8 cellular contexts compared by ENCODE assay signal in genomic region chr17:40560592-40561293, GRCh38. TPM values are rescaled to one million over a fixed set of nuclear protein-coding genes. Genes with fewer than 3 reads are reported as not detected.
DNase-seq lines count a peak whose midpoint lies in the region; TF ChIP-seq lines count a peak whose summit lies in the region.

No MANE protein-coding gene starts in this region.

- H3K27me3 ChIP-seq in skeletal muscle tissue (ENCODE audit: control insufficient read depth in 3 of 3, insufficient read depth in 3 of 3, low read length in 3 of 3), result peaks cover 4 to 11% (median 9%) of the 10 kb centered on the region in 3 donors

- peak overlapping the region; percentile 62 to 76 for H3K4me3 Mint-ChIP-seq in CD14-positive monocyte
- peak overlapping the region; percentile 95 for H3K4me3 Mint-ChIP-seq in activated CD4-positive, alpha-beta T cell treated with anti-CD3 and anti-CD28 coated beads, Interleukin-2, amount 10 ng/mL, durations not matched to agents 24 days and 14 days

- peak overlapping the region; percentile 23 to 91 (median 73) for H3K27ac Mint-ChIP-seq in CD14-positive monocyte
- H3K27ac Mint-ChIP-seq in activated CD4-positive, alpha-beta T cell treated with anti-CD3 and anti-CD28 coated beads, Interleukin-2, amount 10 ng/mL, durations not matched to agents 24 days and 14 days, result peak overlapping the region; percentile 100

- TF ChIP-seq CTCF in CD14-positive monocyte (IDR thresholded peaks at IDR 0.05) (peak; percentile 66), GM20000 (IDR thresholded peaks at IDR 0.05; ENCODE audit: extremely low read depth, missing control alignments) (no peak), epithelial cell of proximal tubule (conservative IDR thresholded peaks at IDR 0.05; ENCODE audit: low read depth, low read length) (no peak)

- peak; percentile 65 for DNase-seq in CD14-positive monocyte (ENCODE audit: low spot score)
- DNase-seq in GM20000 (ENCODE audit: low spot score), result peak; percentile 80
- peak; percentile 63 for DNase-seq in Jurkat, Clone E6-1 (ENCODE audit: low read depth, low spot score)
- peak; percentile 94 for DNase-seq in activated CD4-positive, alpha-beta T cell treated with anti-CD3 and anti-CD28 coated beads, Interleukin-2, amount 10 ng/mL, durations not matched to agents 24 days and 14 days
- peak; percentile 89 for DNase-seq in epithelial cell of proximal tubule (ENCODE audit: low read depth)
- no peak for DNase-seq in cerebellar nuclear complex (lab: John Stamatoyannopoulos, UW)
- DNase-seq in DMS79 (lab: John Stamatoyannopoulos, UW), result no peak

- no peak overlapping the region for H3K9ac ChIP-seq in skeletal muscle tissue (ENCODE audit: low read depth in 1 of 3, low read length in 3 of 3)

- peaks cover 0 to 3% (median 0%) of the 10 kb centered on the region in 7 donors for H3K9me3 Mint-ChIP-seq in CD14-positive monocyte
- H3K9me3 Mint-ChIP-seq in activated CD4-positive, alpha-beta T cell treated with anti-CD3 and anti-CD28 coated beads, Interleukin-2, amount 10 ng/mL, durations not matched to agents 24 days and 14 days, result no peaks in the 10 kb centered on the region

- peaks cover 37 to 76% (median 40%) of the 10 kb centered on the region in 3 donors for H3K27me3 Mint-ChIP-seq in CD14-positive monocyte (ENCODE audit: low read depth in 3 of 3)
- H3K27me3 Mint-ChIP-seq in activated CD4-positive, alpha-beta T cell treated with anti-CD3 and anti-CD28 coated beads, Interleukin-2, amount 10 ng/mL, durations not matched to agents 24 days and 14 days, result no peaks in the 10 kb centered on the region

- H3K27ac ChIP-seq in skeletal muscle tissue (ENCODE audit: low read depth, low read length), result no peak overlapping the region

- intact Hi-C loops in CD14-positive monocyte (cut with micrococcal nuclease), result no loop called here
- intact Hi-C loops in activated CD4-positive, alpha-beta T cell treated with anti-CD3 and anti-CD28 coated beads, Interleukin-2, amount 10 ng/mL, durations not matched to agents 24 days and 14 days (cut with micrococcal nuclease), result loop anchor here (1.0 to 5.0 kb wide), 8 partner anchors 19 to 1107 kb away; no protein-coding TSS in a partner anchor

- H3K4me1 ChIP-seq in skeletal muscle tissue (ENCODE audit: control insufficient read depth in 3 of 3, insufficient read depth in 3 of 3, low read length in 3 of 3), result peaks cover 38 to 43% (median 42%) of the 10 kb centered on the region in 3 donors

- no peaks in the 10 kb centered on the region for H3K36me3 ChIP-seq in skeletal muscle tissue (ENCODE audit: control insufficient read depth in 3 of 3, insufficient read depth in 3 of 3, low read length in 3 of 3)

- H3K4me3 ChIP-seq in Jurkat, Clone E6-1 (ENCODE audit: low read length), result peak overlapping the region; percentile 52
- H3K4me3 ChIP-seq in epithelial cell of proximal tubule (ENCODE audit: low read depth, low read length) (peak overlapping the region; percentile 47), skeletal muscle tissue (ENCODE audit: low read length in 3 of 3) (peak overlapping the region in 2 of 3 donors; percentile 13 to 41)

- H3K36me3 Mint-ChIP-seq in CD14-positive monocyte, result no peaks in the 10 kb centered on the region
- peaks cover 91% of the 10 kb centered on the region for H3K36me3 Mint-ChIP-seq in activated CD4-positive, alpha-beta T cell treated with anti-CD3 and anti-CD28 coated beads, Interleukin-2, amount 10 ng/mL, durations not matched to agents 24 days and 14 days (ENCODE audit: low read depth)

- H3K4me1 Mint-ChIP-seq in CD14-positive monocyte, result peaks cover 33% of the 10 kb centered on the region
- H3K4me1 Mint-ChIP-seq in activated CD4-positive, alpha-beta T cell treated with anti-CD3 and anti-CD28 coated beads, Interleukin-2, amount 10 ng/mL, durations not matched to agents 24 days and 14 days, result peaks cover 68% of the 10 kb centered on the region

- no peaks in the 10 kb centered on the region for H3K9me3 ChIP-seq in skeletal muscle tissue (ENCODE audit: control insufficient read depth in 3 of 3, low read length in 3 of 3)

RNA-seq across cellular contexts. Expression of gene CCR7, which starts 4.5 kb away (rescaled TPM):
- 1 to 10 TPM; 1.2 to 2.1 TPM for polyA plus RNA-seq in CD14-positive monocyte
- 6.1 TPM for polyA plus RNA-seq in Jurkat, Clone E6-1 (2012; ENCODE audit: insufficient read depth, insufficient read length)
- total RNA-seq in activated CD4-positive, alpha-beta T cell treated with anti-CD3 and anti-CD28 coated beads, Interleukin-2, amount 10 ng/mL, durations not matched to agents 24 days and 14 days, result 217 and 220 TPM in 2 replicates
- total RNA-seq in epithelial cell of proximal tubule, result not detected in 2 replicates
- total RNA-seq in skeletal muscle tissue, result 1.0 TPM

RNA-seq across cellular contexts. Expression of gene TNS4, which starts 59.3 kb away (rescaled TPM):
- not detected for polyA plus RNA-seq in CD14-positive monocyte
- polyA plus RNA-seq in Jurkat, Clone E6-1 (2012; ENCODE audit: insufficient read depth, insufficient read length), result 1.0 TPM
- total RNA-seq in activated CD4-positive, alpha-beta T cell treated with anti-CD3 and anti-CD28 coated beads, Interleukin-2, amount 10 ng/mL, durations not matched to agents 24 days and 14 days, result 13.1 and 16.8 TPM in 2 replicates
- total RNA-seq in epithelial cell of proximal tubule (0.51 TPM in 1 of 2 replicates, not detected in the other), skeletal muscle tissue (not detected)

Comparison
In these comparisons a context has a peak if more than half of its experiments do, and no peak if none do; other contexts are left out.
1. DNase-seq: peak in CD14-positive monocyte (single experiment), GM20000 (single experiment), Jurkat, Clone E6-1 (single experiment), activated CD4-positive, alpha-beta T cell treated with anti-CD3 and anti-CD28 coated beads, Interleukin-2, amount 10 ng/mL, durations not matched to agents 24 days and 14 days (single experiment) and epithelial cell of proximal tubule (single experiment); none in cerebellar nuclear complex (0 of 2) and DMS79 (single experiment).
2. RNA of gene CCR7, which starts 4.5 kb away (total RNA-seq): 217 to 220 TPM in activated CD4-positive, alpha-beta T cell treated with anti-CD3 and anti-CD28 coated beads, Interleukin-2, amount 10 ng/mL, durations not matched to agents 24 days and 14 days; 1.0 TPM in skeletal muscle tissue (single experiment) and not detected in epithelial cell of proximal tubule; every median in the first group is over 100 times any median in the second.
3. Peak in every context shown above with its lines, with median percentiles within 50 percentile points of each other: H3K4me3 ChIP-seq.